ENCODE assay signal across 11 cellular contexts in the genomic region with DNA sequence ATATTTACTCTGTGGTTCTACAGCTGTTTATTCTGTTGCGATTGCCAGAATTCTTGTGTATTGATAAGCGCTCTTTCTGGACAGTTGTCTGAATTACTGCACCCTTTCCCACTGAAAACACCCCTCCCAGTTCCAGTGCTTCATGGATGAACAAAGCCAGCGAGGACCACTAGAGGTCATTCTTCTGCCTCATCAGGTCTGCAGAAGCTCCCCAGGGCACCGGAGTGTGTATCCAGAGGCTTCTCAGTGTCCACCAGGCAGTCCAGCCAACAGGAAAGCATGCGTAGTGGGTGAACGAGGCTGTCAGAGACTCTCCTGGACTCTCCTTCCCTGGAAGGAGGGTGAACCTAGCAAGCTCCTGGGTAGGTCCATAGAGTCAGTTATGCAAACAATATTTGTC. TPM values are rescaled to one million over a fixed set of nuclear protein-coding genes. Genes with fewer than 3 reads are reported as not detected.
DNase-seq lines count a peak whose midpoint lies in the region; ATAC-seq and TF ChIP-seq lines count a peak whose summit lies in the region.
"Had no signal": no experiment of that assay in that cellular context is flagged by ENCODE, and none has a peak within 500 bp of the region (broad histone marks: within the 10 kb centered on the region; RNA-seq: fewer than 3 reads in every experiment).

No MANE protein-coding gene starts in this region.

- H3K36me3 Mint-ChIP-seq in glutamatergic neuron (ENCODE audit: unreplicated experiment): no peaks in the 10 kb centered on the region

- H3K4me3 ChIP-seq in testis: no peak overlapping the region
- H3K4me3 ChIP-seq: BLaER1 had no signal

- no peak for TF ChIP-seq CTCF in glutamatergic neuron (IDR thresholded peaks at IDR 0.05; ENCODE audit: partially characterized antibody, unreplicated experiment)
- peak in 1 of 3 experiments; percentile 13 for TF ChIP-seq CTCF in testis (IDR thresholded peaks at IDR 0.05)

- no peak overlapping the region for H3K4me3 Mint-ChIP-seq in glutamatergic neuron (ENCODE audit: unreplicated experiment)

- in situ Hi-C loops in KBM-7 (cut with MboI; ENCODE audit: low pct_unique_long_range_greater_than_20kb, low sequenced_read_pairs): no loop called here

- H3K4me1 Mint-ChIP-seq in glutamatergic neuron (ENCODE audit: low read depth, unreplicated experiment): peaks cover 11% of the 10 kb centered on the region

- no peak for TF ChIP-seq POLR2A in testis (IDR thresholded peaks at IDR 0.05)

- no peaks in the 10 kb centered on the region for H3K27me3 ChIP-seq in testis
- H3K27me3 ChIP-seq: BLaER1 had no signal

- H3K9me3 ChIP-seq in testis: no peaks in the 10 kb centered on the region
- H3K9me3 ChIP-seq: BLaER1 had no signal

- peaks cover 7% of the 10 kb centered on the region for H3K27me3 Mint-ChIP-seq in glutamatergic neuron (ENCODE audit: unreplicated experiment)

- no peaks in the 10 kb centered on the region for H3K4me1 ChIP-seq in testis

- DNase-seq in NCI-H82 (lab: John Stamatoyannopoulos, UW): peak; percentile 68
- no peak for DNase-seq in NCI-H82 treated with DMSO at 0.1 percent for 48 hours (lab: John Stamatoyannopoulos, UW; ENCODE audit: unreplicated experiment)
- DNase-seq in SHP77 treated with DMSO at 0.1 percent for 48 hours (lab: John Stamatoyannopoulos, UW): peak; percentile 28
- DNase-seq in glutamatergic neuron: peak; percentile 49
- DNase-seq in testis: peak; percentile 68
- no peak for DNase-seq in GM19240 (ENCODE audit: insufficient read length, low spot score)
- no peak for DNase-seq in KBM-7
- DNase-seq: activated CD4-positive, CD25-positive, alpha-beta regulatory T cell treated with anti-CD3 and anti-CD28 coated beads, Interleukin-2, amount 50 U/mL, for 72 hours; NCI-H2081 treated with DMSO at 0.1 percent for 48 hours had no signal

- H3K27ac Mint-ChIP-seq in glutamatergic neuron (ENCODE audit: unreplicated experiment): no peak overlapping the region

- no peaks in the 10 kb centered on the region for H3K36me3 ChIP-seq in testis (ENCODE audit: low read depth, missing control alignments)
- H3K36me3 ChIP-seq: BLaER1 had no signal

- intact Hi-C loops in testis (cut with DNase I; ENCODE audit: low total_unique reads): no loop called here

- 60 to 78% methylated on average over 6 of the region's 6 CpGs for WGBS in testis, 2 donors

- H3K27ac ChIP-seq in testis: no peak overlapping the region
- H3K27ac ChIP-seq: BLaER1 had no signal

- H3K9me3 Mint-ChIP-seq in glutamatergic neuron (ENCODE audit: unreplicated experiment): no peaks in the 10 kb centered on the region

- ATAC-seq in GM21515 (IDR thresholded peaks at IDR 0.05; ENCODE audit: unreplicated experiment): no peak

RNA-seq across cellular contexts. Expression of a gene that starts 40.6 kb away (rescaled TPM):
- total RNA-seq in glutamatergic neuron (ENCODE audit: unreplicated experiment) (0.34 TPM), testis (100 to 1,000 TPM in 1 of 2 donors, 10 to 100 TPM in 1; 55.4 to 123 TPM)
- polyA plus RNA-seq in testis (ENCODE audit: insufficient read depth, low read depth, low replicate concordance): 46.1 TPM

RNA-seq across cellular contexts. Expression of a gene that starts 52.6 kb away (rescaled TPM):
- 16.4 TPM for total RNA-seq in glutamatergic neuron (ENCODE audit: unreplicated experiment)
- 10 to 100 TPM; 88.7 to 91.6 TPM for total RNA-seq in testis
- 69.9 TPM for polyA plus RNA-seq in testis (ENCODE audit: insufficient read depth, low read depth, low replicate concordance)

Comparison
In these comparisons a context has a peak if more than half of its experiments do, and no peak if none do; other contexts are left out.
1. DNase-seq: peak in NCI-H82 (single experiment), SHP77 treated with DMSO at 0.1 percent for 48 hours (single experiment), glutamatergic neuron (single experiment) and testis (single experiment); none in NCI-H82 treated with DMSO at 0.1 percent for 48 hours (single experiment), GM19240 (single experiment) and KBM-7 (single experiment).
2. RNA of a gene that starts 40.6 kb away (total RNA-seq): 55.4 to 123 TPM in testis; 0.34 TPM in glutamatergic neuron (single experiment); every median in the first group is over 10 times any median in the second.